In genomic region chr1:23103001-23103879, GRCh38 we compare ENCODE assay signal across 1 cellular context.
TF ChIP-seq lines count a peak whose summit lies in the region.

No MANE protein-coding gene starts in this region.

TF ChIP-seq in K562, 482 proteins besides CTCF, POLR2A, EP300 and RAD21 (continued from another document and continues in another):
- TF ChIP-seq ZNF165 (CRISPR knock-in tag; IDR thresholded peaks at IDR 0.05; ENCODE audit: borderline replicate concordance), result no peak
- TF ChIP-seq DMBX1 (CRISPR knock-in tag; IDR thresholded peaks at IDR 0.05; ENCODE audit: borderline replicate concordance), result no peak
- no peak; the same call in 1 of the 2 replicates for TF ChIP-seq TOE1 (IDR thresholded peaks at IDR 0.05; ENCODE audit: borderline replicate concordance)
- TF ChIP-seq TOE1 (CRISPR knock-in tag; IDR thresholded peaks at IDR 0.05; ENCODE audit: borderline replicate concordance, low read depth), result no peak
- TF ChIP-seq NFXL1 (CRISPR knock-in tag; IDR thresholded peaks at IDR 0.05), result no peak
- TF ChIP-seq C11orf30 (IDR thresholded peaks at IDR 0.05; ENCODE audit: low read depth), result no peak
- TF ChIP-seq ZBTB7A (IDR thresholded peaks at IDR 0.05; ENCODE audit: borderline replicate concordance, control insufficient read depth, low read depth, low read length), result no peak
- no peak for TF ChIP-seq MXI1 (IDR thresholded peaks at IDR 0.05; ENCODE audit: low read depth, low read length)
- TF ChIP-seq ZBED1 (IDR thresholded peaks at IDR 0.05), result no peak
- no peak for TF ChIP-seq HNRNPK (IDR thresholded peaks at IDR 0.05; ENCODE audit: low read depth, low read length, poor library complexity, severe bottlenecking)
- TF ChIP-seq, protein P1, sequence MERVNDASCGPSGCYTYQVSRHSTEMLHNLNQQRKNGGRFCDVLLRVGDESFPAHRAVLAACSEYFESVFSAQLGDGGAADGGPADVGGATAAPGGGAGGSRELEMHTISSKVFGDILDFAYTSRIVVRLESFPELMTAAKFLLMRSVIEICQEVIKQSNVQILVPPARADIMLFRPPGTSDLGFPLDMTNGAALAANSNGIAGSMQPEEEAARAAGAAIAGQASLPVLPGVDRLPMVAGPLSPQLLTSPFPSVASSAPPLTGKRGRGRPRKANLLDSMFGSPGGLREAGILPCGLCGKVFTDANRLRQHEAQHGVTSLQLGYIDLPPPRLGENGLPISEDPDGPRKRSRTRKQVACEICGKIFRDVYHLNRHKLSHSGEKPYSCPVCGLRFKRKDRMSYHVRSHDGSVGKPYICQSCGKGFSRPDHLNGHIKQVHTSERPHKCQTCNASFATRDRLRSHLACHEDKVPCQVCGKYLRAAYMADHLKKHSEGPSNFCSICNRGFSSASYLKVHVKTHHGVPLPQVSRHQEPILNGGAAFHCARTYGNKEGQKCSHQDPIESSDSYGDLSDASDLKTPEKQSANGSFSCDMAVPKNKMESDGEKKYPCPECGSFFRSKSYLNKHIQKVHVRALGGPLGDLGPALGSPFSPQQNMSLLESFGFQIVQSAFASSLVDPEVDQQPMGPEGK (CRISPR knock-in tag; IDR thresholded peaks at IDR 0.05; ENCODE audit: borderline replicate concordance), result no peak
- TF ChIP-seq TFE3 (CRISPR knock-in tag; IDR thresholded peaks at IDR 0.05), result no peak
- TF ChIP-seq, protein P2, sequence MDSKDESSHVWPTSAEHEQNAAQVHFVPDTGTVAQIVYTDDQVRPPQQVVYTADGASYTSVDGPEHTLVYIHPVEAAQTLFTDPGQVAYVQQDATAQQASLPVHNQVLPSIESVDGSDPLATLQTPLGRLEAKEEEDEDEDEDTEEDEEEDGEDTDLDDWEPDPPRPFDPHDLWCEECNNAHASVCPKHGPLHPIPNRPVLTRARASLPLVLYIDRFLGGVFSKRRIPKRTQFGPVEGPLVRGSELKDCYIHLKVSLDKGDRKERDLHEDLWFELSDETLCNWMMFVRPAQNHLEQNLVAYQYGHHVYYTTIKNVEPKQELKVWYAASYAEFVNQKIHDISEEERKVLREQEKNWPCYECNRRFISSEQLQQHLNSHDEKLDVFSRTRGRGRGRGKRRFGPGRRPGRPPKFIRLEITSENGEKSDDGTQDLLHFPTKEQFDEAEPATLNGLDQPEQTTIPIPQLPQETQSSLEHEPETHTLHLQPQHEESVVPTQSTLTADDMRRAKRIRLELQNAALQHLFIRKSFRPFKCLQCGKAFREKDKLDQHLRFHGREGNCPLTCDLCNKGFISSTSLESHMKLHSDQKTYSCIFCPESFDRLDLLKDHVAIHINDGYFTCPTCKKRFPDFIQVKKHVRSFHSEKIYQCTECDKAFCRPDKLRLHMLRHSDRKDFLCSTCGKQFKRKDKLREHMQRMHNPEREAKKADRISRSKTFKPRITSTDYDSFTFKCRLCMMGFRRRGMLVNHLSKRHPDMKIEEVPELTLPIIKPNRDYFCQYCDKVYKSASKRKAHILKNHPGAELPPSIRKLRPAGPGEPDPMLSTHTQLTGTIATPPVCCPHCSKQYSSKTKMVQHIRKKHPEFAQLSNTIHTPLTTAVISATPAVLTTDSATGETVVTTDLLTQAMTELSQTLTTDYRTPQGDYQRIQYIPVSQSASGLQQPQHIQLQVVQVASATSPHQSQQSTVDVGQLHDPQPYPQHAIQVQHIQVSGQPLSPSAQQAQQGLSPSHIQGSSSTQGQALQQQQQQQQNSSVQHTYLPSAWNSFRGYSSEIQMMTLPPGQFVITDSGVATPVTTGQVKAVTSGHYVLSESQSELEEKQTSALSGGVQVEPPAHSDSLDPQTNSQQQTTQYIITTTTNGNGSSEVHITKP (IDR thresholded peaks at IDR 0.05; ENCODE audit: partially characterized antibody), result no peak
- TF ChIP-seq ZNF407 (IDR thresholded peaks at IDR 0.05; ENCODE audit: low read depth), result no peak
- TF ChIP-seq, protein P3, sequence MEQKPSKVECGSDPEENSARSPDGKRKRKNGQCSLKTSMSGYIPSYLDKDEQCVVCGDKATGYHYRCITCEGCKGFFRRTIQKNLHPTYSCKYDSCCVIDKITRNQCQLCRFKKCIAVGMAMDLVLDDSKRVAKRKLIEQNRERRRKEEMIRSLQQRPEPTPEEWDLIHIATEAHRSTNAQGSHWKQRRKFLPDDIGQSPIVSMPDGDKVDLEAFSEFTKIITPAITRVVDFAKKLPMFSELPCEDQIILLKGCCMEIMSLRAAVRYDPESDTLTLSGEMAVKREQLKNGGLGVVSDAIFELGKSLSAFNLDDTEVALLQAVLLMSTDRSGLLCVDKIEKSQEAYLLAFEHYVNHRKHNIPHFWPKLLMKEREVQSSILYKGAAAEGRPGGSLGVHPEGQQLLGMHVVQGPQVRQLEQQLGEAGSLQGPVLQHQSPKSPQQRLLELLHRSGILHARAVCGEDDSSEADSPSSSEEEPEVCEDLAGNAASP (IDR thresholded peaks at IDR 0.05), result no peak
- peak; percentile 91 for TF ChIP-seq DPF2 (IDR thresholded peaks at IDR 0.05)
- TF ChIP-seq CBFA2T2 (conservative IDR thresholded peaks at IDR 0.05), result 0 out of 2 replicates have a peak, but pooled peaks have one; percentile 21
- TF ChIP-seq NR0B1 (IDR thresholded peaks at IDR 0.05; ENCODE audit: partially characterized antibody), result no peak
- TF ChIP-seq AFF1 (IDR thresholded peaks at IDR 0.05; ENCODE audit: low read depth in 1 of 2, partially characterized antibody in 2 of 2), result peak in 1 of 2 experiments; percentile 52
- TF ChIP-seq, protein P4, sequence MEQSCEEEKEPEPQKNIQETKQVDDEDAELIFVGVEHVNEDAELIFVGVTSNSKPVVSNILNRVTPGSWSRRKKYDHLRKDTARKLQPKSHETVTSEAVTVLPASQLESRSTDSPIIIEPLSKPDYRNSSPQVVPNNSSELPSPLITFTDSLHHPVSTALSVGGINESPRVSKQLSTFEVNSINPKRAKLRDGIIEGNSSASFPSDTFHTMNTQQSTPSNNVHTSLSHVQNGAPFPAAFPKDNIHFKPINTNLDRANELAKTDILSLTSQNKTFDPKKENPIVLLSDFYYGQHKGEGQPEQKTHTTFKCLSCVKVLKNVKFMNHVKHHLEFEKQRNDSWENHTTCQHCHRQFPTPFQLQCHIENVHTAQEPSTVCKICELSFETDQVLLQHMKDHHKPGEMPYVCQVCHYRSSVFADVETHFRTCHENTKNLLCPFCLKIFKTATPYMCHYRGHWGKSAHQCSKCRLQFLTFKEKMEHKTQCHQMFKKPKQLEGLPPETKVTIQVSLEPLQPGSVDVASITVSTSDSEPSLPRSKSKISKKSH (CRISPR knock-in tag; IDR thresholded peaks at IDR 0.05), result no peak
- TF ChIP-seq MXD1 (CRISPR knock-in tag; IDR thresholded peaks at IDR 0.05; ENCODE audit: borderline replicate concordance, poor library complexity, severe bottlenecking), result no peak
- TF ChIP-seq MEIS2 (IDR thresholded peaks at IDR 0.05; ENCODE audit: partially characterized antibody), result peak; percentile 94
- TF ChIP-seq MED1 (CRISPR knock-in tag; IDR thresholded peaks at IDR 0.05; ENCODE audit: borderline replicate concordance), result no peak
